8 cellular contexts compared by ENCODE assay signal in genomic region chr12:56644654-56645053, GRCh38. TPM values are rescaled to one million over a fixed set of nuclear protein-coding genes. Genes with fewer than 3 reads are reported as not detected.
A peak's percentile ranks its signal among the peaks of the same experiment; 100 is the strongest.
DNase-seq lines count a peak whose midpoint lies in the region; ATAC-seq and TF ChIP-seq lines count a peak whose summit lies in the region.

No MANE protein-coding gene starts in this region.

- no peaks in the 10 kb centered on the region for H3K27me3 ChIP-seq in IMR-90 (ENCODE audit: control insufficient read depth, insufficient read depth, low read length)
- H3K27me3 ChIP-seq in mucosa of stomach (ENCODE audit: control insufficient read depth, insufficient read depth, low read length), result no peaks in the 10 kb centered on the region

- H2AK9ac ChIP-seq in IMR-90 (replicated peaks; ENCODE audit: low read depth, low read length, poor library complexity), result no peak overlapping the region

- H3K4me2 ChIP-seq in IMR-90 (ENCODE audit: low read depth, low read length), result peak overlapping the region; percentile 97

- H4K8ac ChIP-seq in IMR-90 (ENCODE audit: low read depth in 2 of 2, low read length in 2 of 2), result no peak overlapping the region

- no peaks in the 10 kb centered on the region for H3K27me3 Mint-ChIP-seq in chondrocyte (ENCODE audit: low read depth)

- peak; percentile 30 for DNase-seq in ACHN
- DNase-seq in IMR-90, result no peak
- DNase-seq in chondrocyte (ENCODE audit: low spot score), result no peak
- no peak for DNase-seq in NCI-H1694 (lab: John Stamatoyannopoulos, UW)
- DNase-seq in medulla oblongata (ENCODE audit: extremely low spot score), result no peak
- DNase-seq in amniotic stem cell (lab: John Stamatoyannopoulos, UW), result no peak

- H3K18ac ChIP-seq in IMR-90 (ENCODE audit: low read depth, low read length), result no peak overlapping the region

- H3K4me1 ChIP-seq in IMR-90 (ENCODE audit: control insufficient read depth, insufficient read depth, low read length) (no peaks in the 10 kb centered on the region), mucosa of stomach (ENCODE audit: control insufficient read depth, insufficient read depth, low read length) (peaks cover 9% of the 10 kb centered on the region)

- TF ChIP-seq POLR2A in IMR-90 (IDR thresholded peaks at IDR 0.05; ENCODE audit: low read depth, low read length), result no peak

- CTCF ChIA-PET in IMR-90 (lab: Yijun Ruan, JAX), result interaction anchor here (3.7 kb wide), 1 partner anchor 8 kb away, joined by 11 read pairs; no protein-coding TSS in a partner anchor

- no peak overlapping the region for H3K4ac ChIP-seq in IMR-90 (ENCODE audit: low read depth, low read length)

- peak overlapping the region; percentile 87 for H3K9ac ChIP-seq in IMR-90 (ENCODE audit: low read depth, low read length)
- H3K9ac ChIP-seq in mucosa of stomach (ENCODE audit: low read length), result peak overlapping the region; percentile 96

- dilution Hi-C loops in IMR-90 (cut with HindIII; ENCODE audit: low sequenced_read_pairs, unreplicated experiment), result no loop called here

- no peak overlapping the region for H4K91ac ChIP-seq in IMR-90 (ENCODE audit: insufficient read depth, low read depth, low read length)

- H2BK20ac ChIP-seq in IMR-90 (ENCODE audit: low read depth, low read length), result no peak overlapping the region

- H3K23ac ChIP-seq in IMR-90 (ENCODE audit: low read depth, low read length), result peak overlapping the region; percentile 80

- no peak overlapping the region for H2BK15ac ChIP-seq in IMR-90 (ENCODE audit: low read depth, low read length)

- WGBS in IMR-90 (ENCODE audit: extremely low coverage in 2 of 2, insufficient read length in 1 of 2), 2 experiments, result no CpG with 5 or more reads among the region's 4 CpGs

- H3K4me3 ChIP-seq in IMR-90 (ENCODE audit: insufficient read depth, low read depth, low read length) (peak overlapping the region; percentile 74), mucosa of stomach (ENCODE audit: low read length) (peak overlapping the region; percentile 93)

- H2BK5ac ChIP-seq in IMR-90 (ENCODE audit: low read depth, low read length, poor library complexity, severe bottlenecking), result peak overlapping the region; percentile 68

- intact Hi-C loops in IMR-90 (cut with micrococcal nuclease), result loop anchor here (1.0 to 10.0 kb wide), 2 partner anchors 42 to 360 kb away; partner anchors contain the start of gene ZBTB39

- no peaks in the 10 kb centered on the region for H3K9me3 ChIP-seq in IMR-90 (ENCODE audit: control insufficient read depth, insufficient read depth, low read length)
- H3K9me3 ChIP-seq in mucosa of stomach (ENCODE audit: control insufficient read depth, low read length), result no peaks in the 10 kb centered on the region

- H3K56ac ChIP-seq in IMR-90 (ENCODE audit: extremely low read depth, insufficient read depth, low read length), result no peak overlapping the region

- H3K36me3 ChIP-seq in IMR-90 (ENCODE audit: control insufficient read depth, insufficient read depth, low read length) (peaks cover 32% of the 10 kb centered on the region), mucosa of stomach (ENCODE audit: control insufficient read depth, insufficient read depth, low read length) (peaks cover 14% of the 10 kb centered on the region)

- no peak for ATAC-seq in IMR-90 (ENCODE audit: low read depth)
- ATAC-seq in HG03432 (IDR thresholded peaks at IDR 0.05; ENCODE audit: unreplicated experiment), result no peak

- POLR2A ChIA-PET in IMR-90 (lab: Charles Lee; ENCODE audit: unreplicated experiment), result no interaction called here

- in situ Hi-C loops in ACHN (cut with HindIII; ENCODE audit: low pct_ligation_motif_present, low pct_unique_long_range_greater_than_20kb, low sequenced_read_pairs) (no loop called here), IMR-90 (cut with MboI; ENCODE audit: low sequenced_read_pairs) (no loop called here)

- peaks cover 25% of the 10 kb centered on the region for H3K4me1 Mint-ChIP-seq in chondrocyte (ENCODE audit: low read depth)

- H3K27ac ChIP-seq in IMR-90 (ENCODE audit: insufficient read depth, low read length), result no peak overlapping the region

- no peaks in the 10 kb centered on the region; the same call in 1 of the 2 replicates for H3K9me1 ChIP-seq in IMR-90 (ENCODE audit: insufficient read depth, low read length)

- no peaks in the 10 kb centered on the region for H3K9me3 Mint-ChIP-seq in chondrocyte (ENCODE audit: low read depth)

- no peak overlapping the region for H4K5ac ChIP-seq in IMR-90 (ENCODE audit: low read depth, low read length)

- no peak for TF ChIP-seq CTCF in IMR-90 (conservative IDR thresholded peaks at IDR 0.05; ENCODE audit: low read depth, low read length)
- no peak for TF ChIP-seq CTCF in chondrocyte (IDR thresholded peaks at IDR 0.05)

- peaks cover 14 to 31% of the 10 kb centered on the region in 2 experiments; a peak in 3 of 4 replicates for H3K79me1 ChIP-seq in IMR-90 (ENCODE audit: low read depth in 1 of 2, low read length in 2 of 2)

- no peak overlapping the region for H2BK120ac ChIP-seq in IMR-90 (ENCODE audit: low read depth, low read length)

- H3K4me3 Mint-ChIP-seq in chondrocyte (ENCODE audit: unreplicated experiment), result peak overlapping the region; percentile 99

- no peak overlapping the region for H2AK5ac ChIP-seq in IMR-90 (ENCODE audit: low read depth, low read length)

- peaks cover 34% of the 10 kb centered on the region for H4K20me1 ChIP-seq in IMR-90 (ENCODE audit: insufficient read depth, low read length)

- TF ChIP-seq RAD21 in IMR-90 (IDR thresholded peaks at IDR 0.05; ENCODE audit: low read length), result no peak

- H3K36me3 Mint-ChIP-seq in chondrocyte (ENCODE audit: low read depth), result peaks cover 25% of the 10 kb centered on the region

- peak overlapping the region; percentile 90 for H3K14ac ChIP-seq in IMR-90 (replicated peaks; ENCODE audit: low read depth, low read length)

- no peak overlapping the region for H2AFZ ChIP-seq in IMR-90 (replicated peaks; ENCODE audit: low read length, poor library complexity)

- H3K27ac Mint-ChIP-seq in chondrocyte (ENCODE audit: unreplicated experiment), result peak overlapping the region; percentile 96

- no TSS peak for BruUV-seq in IMR-90 (replicated peaks; lab: Mats Ljungman, UMichigan)

TF ChIP-seq in IMR-90, 13 proteins besides CTCF, POLR2A, EP300 and RAD21:
- TF ChIP-seq BHLHE40 (IDR thresholded peaks at IDR 0.05; ENCODE audit: low read depth, low read length) (no peak), NFE2L2 (IDR thresholded peaks at IDR 0.05; ENCODE audit: low read depth, low read length) (no peak), FOS (IDR thresholded peaks at IDR 0.05; ENCODE audit: low read depth, low read length) (no peak), CHD1 (IDR thresholded peaks at IDR 0.05; ENCODE audit: low read depth, low read length) (no peak), MXI1 (IDR thresholded peaks at IDR 0.05; ENCODE audit: borderline replicate concordance, low read depth, low read length) (no peak), SMC3 (IDR thresholded peaks at IDR 0.05; ENCODE audit: low read depth, low read length) (no peak), RCOR1 (IDR thresholded peaks at IDR 0.05; ENCODE audit: insufficient replicate concordance, low read length) (no peak), RFX5 (IDR thresholded peaks at IDR 0.05; ENCODE audit: low read depth, low read length) (no peak)

RNA-seq across cellular contexts. Expression of gene ATP5F1B, which starts 1.1 kb away (rescaled TPM):
- 795 and 812 TPM in 2 replicates for total RNA-seq in IMR-90 (2012; rRNA removed)
- polyA plus RNA-seq in IMR-90 (2012; rRNA removed), result 853 and 915 TPM in 2 replicates
- polyA plus RNA-seq in IMR-90 (2012; cell fraction: cytosol; rRNA removed), result 464 and 534 TPM in 2 replicates
- 245 and 449 TPM in 2 replicates for polyA plus RNA-seq in IMR-90 (2012; cell fraction: nucleus; rRNA removed; ENCODE audit: low replicate concordance)
- total RNA-seq in chondrocyte, result 380 to 467 TPM (median 398 TPM) in 3 replicates

RNA-seq across cellular contexts. Expression of gene BAZ2A, which starts 14.5 kb away (rescaled TPM):
- total RNA-seq in IMR-90 (2012; rRNA removed) (15.4 and 15.6 TPM in 2 replicates), chondrocyte (65.2 to 72.8 TPM (median 71.2 TPM) in 3 replicates)
- polyA plus RNA-seq in IMR-90 (2012; rRNA removed), result 42.8 and 48.6 TPM in 2 replicates
- polyA plus RNA-seq in IMR-90 (2012; cell fraction: cytosol; rRNA removed), result 12.8 and 18.2 TPM in 2 replicates
- 111 and 143 TPM in 2 replicates for polyA plus RNA-seq in IMR-90 (2012; cell fraction: nucleus; rRNA removed; ENCODE audit: low replicate concordance)

RNA-seq across cellular contexts. Expression of gene PTGES3, which starts 43.4 kb away (rescaled TPM):
- total RNA-seq in IMR-90 (2012; rRNA removed), result 42.7 and 101 TPM in 2 replicates
- 70.4 and 73.2 TPM in 2 replicates for polyA plus RNA-seq in IMR-90 (2012; rRNA removed)
- polyA plus RNA-seq in IMR-90 (2012; cell fraction: cytosol; rRNA removed), result 24.6 and 33.9 TPM in 2 replicates
- 13.9 and 18.5 TPM in 2 replicates for polyA plus RNA-seq in IMR-90 (2012; cell fraction: nucleus; rRNA removed; ENCODE audit: low replicate concordance)
- 123 to 156 TPM (median 127 TPM) in 3 replicates for total RNA-seq in chondrocyte
